1 cellular context compared by ENCODE assay signal in genomic region chr3:52494446-52494845, GRCh38.
TF ChIP-seq lines count a peak whose summit lies in the region.

No MANE protein-coding gene starts in this region.

TF ChIP-seq in SK-N-SH treated with all-trans-retinoic acid at 6 μM for 48 hours, 23 proteins besides CTCF, POLR2A, EP300 and RAD21 (continued from another document):
- no peak for TF ChIP-seq TSHZ2 (CRISPR knock-in tag; IDR thresholded peaks at IDR 0.05)
